In the genomic region with DNA sequence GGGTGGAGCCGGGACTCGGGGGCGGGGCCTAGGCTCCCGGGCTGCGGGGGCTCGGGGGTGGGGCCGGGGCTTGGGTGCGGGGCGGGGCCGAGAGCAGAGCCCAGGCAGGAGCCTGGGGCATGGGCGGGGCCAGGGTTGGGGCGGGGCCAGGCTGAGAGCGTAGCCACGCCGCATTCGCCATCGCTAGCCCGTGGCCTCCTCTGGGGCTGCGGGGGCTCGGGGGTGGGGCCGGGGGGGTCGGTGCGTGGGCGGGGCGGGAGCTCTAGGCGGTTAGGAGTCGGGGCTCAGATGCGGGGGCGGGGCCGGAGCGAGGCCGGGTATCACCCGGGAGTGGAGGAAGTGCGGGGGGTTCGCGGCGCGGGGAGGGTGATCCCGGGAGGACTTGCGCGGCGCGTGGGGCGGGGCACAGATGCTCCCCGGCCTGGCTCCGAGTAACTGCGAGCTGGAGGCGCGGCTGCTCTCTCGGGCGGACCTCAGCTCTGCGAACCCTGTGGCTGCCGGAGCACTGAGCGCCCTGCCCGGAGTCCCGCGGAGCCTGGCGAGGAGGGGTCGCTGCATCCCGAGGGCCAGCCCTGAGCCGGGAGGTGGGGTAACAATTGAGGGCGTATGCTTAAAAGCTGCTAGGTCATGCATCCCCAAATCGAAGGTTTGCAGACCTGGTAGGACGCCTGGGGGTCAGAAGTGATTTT, we compare ENCODE assay signal across 1 cellular context.
TF ChIP-seq lines count a peak whose summit lies in the region.

No MANE protein-coding gene starts in this region.

TF ChIP-seq in HepG2, 621 proteins besides CTCF, POLR2A, EP300 and RAD21 (continued from another document and continues in another):
- TF ChIP-seq PCBP1 (IDR thresholded peaks at IDR 0.05; ENCODE audit: borderline replicate concordance, low read depth, low read length): no peak
- peak; percentile 97 for TF ChIP-seq MAZ (IDR thresholded peaks at IDR 0.05; ENCODE audit: borderline replicate concordance, low read depth, low read length)
- TF ChIP-seq MAZ (CRISPR knock-in tag; IDR thresholded peaks at IDR 0.05; ENCODE audit: low read depth): peak; percentile 82; the same call in 1 of the 2 replicates
- TF ChIP-seq ZNF780A (CRISPR knock-in tag; IDR thresholded peaks at IDR 0.05): no peak
- TF ChIP-seq ZNF670 (CRISPR knock-in tag; IDR thresholded peaks at IDR 0.05; ENCODE audit: borderline replicate concordance): peak; percentile 53; the same call in 1 of the 2 replicates
- TF ChIP-seq, protein P1, sequence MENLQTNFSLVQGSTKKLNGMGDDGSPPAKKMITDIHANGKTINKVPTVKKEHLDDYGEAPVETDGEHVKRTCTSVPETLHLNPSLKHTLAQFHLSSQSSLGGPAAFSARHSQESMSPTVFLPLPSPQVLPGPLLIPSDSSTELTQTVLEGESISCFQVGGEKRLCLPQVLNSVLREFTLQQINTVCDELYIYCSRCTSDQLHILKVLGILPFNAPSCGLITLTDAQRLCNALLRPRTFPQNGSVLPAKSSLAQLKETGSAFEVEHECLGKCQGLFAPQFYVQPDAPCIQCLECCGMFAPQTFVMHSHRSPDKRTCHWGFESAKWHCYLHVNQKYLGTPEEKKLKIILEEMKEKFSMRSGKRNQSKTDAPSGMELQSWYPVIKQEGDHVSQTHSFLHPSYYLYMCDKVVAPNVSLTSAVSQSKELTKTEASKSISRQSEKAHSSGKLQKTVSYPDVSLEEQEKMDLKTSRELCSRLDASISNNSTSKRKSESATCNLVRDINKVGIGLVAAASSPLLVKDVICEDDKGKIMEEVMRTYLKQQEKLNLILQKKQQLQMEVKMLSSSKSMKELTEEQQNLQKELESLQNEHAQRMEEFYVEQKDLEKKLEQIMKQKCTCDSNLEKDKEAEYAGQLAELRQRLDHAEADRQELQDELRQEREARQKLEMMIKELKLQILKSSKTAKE (CRISPR knock-in tag; IDR thresholded peaks at IDR 0.05; ENCODE audit: borderline replicate concordance): no peak
- no peak for TF ChIP-seq RFXANK (CRISPR knock-in tag; IDR thresholded peaks at IDR 0.05)
- 0 out of 2 replicates have a peak, but pooled peaks have one; percentile 52 for TF ChIP-seq ZNF619 (CRISPR knock-in tag; IDR thresholded peaks at IDR 0.05)
- 0 out of 2 replicates have a peak, but pooled peaks have one; percentile 32 for TF ChIP-seq NCOA2 (CRISPR knock-in tag; IDR thresholded peaks at IDR 0.05)
- no peak; the same call in 1 of the 2 replicates for TF ChIP-seq ZZZ3 (CRISPR knock-in tag; IDR thresholded peaks at IDR 0.05; ENCODE audit: borderline replicate concordance)
- TF ChIP-seq, protein P2, sequence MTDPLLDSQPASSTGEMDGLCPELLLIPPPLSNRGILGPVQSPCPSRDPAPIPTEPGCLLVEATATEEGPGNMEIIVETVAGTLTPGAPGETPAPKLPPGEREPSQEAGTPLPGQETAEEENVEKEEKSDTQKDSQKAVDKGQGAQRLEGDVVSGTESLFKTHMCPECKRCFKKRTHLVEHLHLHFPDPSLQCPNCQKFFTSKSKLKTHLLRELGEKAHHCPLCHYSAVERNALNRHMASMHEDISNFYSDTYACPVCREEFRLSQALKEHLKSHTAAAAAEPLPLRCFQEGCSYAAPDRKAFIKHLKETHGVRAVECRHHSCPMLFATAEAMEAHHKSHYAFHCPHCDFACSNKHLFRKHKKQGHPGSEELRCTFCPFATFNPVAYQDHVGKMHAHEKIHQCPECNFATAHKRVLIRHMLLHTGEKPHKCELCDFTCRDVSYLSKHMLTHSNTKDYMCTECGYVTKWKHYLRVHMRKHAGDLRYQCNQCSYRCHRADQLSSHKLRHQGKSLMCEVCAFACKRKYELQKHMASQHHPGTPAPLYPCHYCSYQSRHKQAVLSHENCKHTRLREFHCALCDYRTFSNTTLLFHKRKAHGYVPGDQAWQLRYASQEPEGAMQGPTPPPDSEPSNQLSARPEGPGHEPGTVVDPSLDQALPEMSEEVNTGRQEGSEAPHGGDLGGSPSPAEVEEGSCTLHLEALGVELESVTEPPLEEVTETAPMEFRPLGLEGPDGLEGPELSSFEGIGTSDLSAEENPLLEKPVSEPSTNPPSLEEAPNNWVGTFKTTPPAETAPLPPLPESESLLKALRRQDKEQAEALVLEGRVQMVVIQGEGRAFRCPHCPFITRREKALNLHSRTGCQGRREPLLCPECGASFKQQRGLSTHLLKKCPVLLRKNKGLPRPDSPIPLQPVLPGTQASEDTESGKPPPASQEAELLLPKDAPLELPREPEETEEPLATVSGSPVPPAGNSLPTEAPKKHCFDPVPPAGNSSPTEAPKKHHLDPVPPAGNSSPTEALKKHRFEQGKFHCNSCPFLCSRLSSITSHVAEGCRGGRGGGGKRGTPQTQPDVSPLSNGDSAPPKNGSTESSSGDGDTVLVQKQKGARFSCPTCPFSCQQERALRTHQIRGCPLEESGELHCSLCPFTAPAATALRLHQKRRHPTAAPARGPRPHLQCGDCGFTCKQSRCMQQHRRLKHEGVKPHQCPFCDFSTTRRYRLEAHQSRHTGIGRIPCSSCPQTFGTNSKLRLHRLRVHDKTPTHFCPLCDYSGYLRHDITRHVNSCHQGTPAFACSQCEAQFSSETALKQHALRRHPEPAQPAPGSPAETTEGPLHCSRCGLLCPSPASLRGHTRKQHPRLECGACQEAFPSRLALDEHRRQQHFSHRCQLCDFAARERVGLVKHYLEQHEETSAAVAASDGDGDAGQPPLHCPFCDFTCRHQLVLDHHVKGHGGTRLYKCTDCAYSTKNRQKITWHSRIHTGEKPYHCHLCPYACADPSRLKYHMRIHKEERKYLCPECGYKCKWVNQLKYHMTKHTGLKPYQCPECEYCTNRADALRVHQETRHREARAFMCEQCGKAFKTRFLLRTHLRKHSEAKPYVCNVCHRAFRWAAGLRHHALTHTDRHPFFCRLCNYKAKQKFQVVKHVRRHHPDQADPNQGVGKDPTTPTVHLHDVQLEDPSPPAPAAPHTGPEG (CRISPR knock-in tag; IDR thresholded peaks at IDR 0.05): 0 out of 2 replicates have a peak, but pooled peaks have one; percentile 29
- TF ChIP-seq, protein P3, sequence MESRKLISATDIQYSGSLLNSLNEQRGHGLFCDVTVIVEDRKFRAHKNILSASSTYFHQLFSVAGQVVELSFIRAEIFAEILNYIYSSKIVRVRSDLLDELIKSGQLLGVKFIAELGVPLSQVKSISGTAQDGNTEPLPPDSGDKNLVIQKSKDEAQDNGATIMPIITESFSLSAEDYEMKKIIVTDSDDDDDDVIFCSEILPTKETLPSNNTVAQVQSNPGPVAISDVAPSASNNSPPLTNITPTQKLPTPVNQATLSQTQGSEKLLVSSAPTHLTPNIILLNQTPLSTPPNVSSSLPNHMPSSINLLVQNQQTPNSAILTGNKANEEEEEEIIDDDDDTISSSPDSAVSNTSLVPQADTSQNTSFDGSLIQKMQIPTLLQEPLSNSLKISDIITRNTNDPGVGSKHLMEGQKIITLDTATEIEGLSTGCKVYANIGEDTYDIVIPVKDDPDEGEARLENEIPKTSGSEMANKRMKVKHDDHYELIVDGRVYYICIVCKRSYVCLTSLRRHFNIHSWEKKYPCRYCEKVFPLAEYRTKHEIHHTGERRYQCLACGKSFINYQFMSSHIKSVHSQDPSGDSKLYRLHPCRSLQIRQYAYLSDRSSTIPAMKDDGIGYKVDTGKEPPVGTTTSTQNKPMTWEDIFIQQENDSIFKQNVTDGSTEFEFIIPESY (CRISPR knock-in tag; IDR thresholded peaks at IDR 0.05): no peak
- TF ChIP-seq, protein P4, sequence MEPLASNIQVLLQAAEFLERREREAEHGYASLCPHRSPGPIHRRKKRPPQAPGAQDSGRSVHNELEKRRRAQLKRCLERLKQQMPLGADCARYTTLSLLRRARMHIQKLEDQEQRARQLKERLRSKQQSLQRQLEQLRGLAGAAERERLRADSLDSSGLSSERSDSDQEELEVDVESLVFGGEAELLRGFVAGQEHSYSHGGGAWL (CRISPR knock-in tag; IDR thresholded peaks at IDR 0.05): peak; percentile 87
- no peak for TF ChIP-seq KLF11 (CRISPR knock-in tag; IDR thresholded peaks at IDR 0.05)
- TF ChIP-seq, protein P5, sequence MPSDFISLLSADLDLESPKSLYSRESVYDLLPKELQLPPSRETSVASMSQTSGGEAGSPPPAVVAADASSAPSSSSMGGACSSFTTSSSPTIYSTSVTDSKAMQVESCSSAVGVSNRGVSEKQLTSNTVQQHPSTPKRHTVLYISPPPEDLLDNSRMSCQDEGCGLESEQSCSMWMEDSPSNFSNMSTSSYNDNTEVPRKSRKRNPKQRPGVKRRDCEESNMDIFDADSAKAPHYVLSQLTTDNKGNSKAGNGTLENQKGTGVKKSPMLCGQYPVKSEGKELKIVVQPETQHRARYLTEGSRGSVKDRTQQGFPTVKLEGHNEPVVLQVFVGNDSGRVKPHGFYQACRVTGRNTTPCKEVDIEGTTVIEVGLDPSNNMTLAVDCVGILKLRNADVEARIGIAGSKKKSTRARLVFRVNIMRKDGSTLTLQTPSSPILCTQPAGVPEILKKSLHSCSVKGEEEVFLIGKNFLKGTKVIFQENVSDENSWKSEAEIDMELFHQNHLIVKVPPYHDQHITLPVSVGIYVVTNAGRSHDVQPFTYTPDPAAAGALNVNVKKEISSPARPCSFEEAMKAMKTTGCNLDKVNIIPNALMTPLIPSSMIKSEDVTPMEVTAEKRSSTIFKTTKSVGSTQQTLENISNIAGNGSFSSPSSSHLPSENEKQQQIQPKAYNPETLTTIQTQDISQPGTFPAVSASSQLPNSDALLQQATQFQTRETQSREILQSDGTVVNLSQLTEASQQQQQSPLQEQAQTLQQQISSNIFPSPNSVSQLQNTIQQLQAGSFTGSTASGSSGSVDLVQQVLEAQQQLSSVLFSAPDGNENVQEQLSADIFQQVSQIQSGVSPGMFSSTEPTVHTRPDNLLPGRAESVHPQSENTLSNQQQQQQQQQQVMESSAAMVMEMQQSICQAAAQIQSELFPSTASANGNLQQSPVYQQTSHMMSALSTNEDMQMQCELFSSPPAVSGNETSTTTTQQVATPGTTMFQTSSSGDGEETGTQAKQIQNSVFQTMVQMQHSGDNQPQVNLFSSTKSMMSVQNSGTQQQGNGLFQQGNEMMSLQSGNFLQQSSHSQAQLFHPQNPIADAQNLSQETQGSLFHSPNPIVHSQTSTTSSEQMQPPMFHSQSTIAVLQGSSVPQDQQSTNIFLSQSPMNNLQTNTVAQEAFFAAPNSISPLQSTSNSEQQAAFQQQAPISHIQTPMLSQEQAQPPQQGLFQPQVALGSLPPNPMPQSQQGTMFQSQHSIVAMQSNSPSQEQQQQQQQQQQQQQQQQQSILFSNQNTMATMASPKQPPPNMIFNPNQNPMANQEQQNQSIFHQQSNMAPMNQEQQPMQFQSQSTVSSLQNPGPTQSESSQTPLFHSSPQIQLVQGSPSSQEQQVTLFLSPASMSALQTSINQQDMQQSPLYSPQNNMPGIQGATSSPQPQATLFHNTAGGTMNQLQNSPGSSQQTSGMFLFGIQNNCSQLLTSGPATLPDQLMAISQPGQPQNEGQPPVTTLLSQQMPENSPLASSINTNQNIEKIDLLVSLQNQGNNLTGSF (CRISPR knock-in tag; IDR thresholded peaks at IDR 0.05): no peak
- TF ChIP-seq SPEN (CRISPR knock-in tag; IDR thresholded peaks at IDR 0.05; ENCODE audit: low read depth): peak; percentile 76
- TF ChIP-seq SIN3A (IDR thresholded peaks at IDR 0.05; ENCODE audit: borderline replicate concordance, low read depth, low read length): peak; percentile 65; the same call in 1 of the 2 replicates
- TF ChIP-seq STAT5B (CRISPR knock-in tag; IDR thresholded peaks at IDR 0.05): no peak
- TF ChIP-seq SALL1 (CRISPR knock-in tag; IDR thresholded peaks at IDR 0.05): peak; percentile 89
- TF ChIP-seq, protein P6, sequence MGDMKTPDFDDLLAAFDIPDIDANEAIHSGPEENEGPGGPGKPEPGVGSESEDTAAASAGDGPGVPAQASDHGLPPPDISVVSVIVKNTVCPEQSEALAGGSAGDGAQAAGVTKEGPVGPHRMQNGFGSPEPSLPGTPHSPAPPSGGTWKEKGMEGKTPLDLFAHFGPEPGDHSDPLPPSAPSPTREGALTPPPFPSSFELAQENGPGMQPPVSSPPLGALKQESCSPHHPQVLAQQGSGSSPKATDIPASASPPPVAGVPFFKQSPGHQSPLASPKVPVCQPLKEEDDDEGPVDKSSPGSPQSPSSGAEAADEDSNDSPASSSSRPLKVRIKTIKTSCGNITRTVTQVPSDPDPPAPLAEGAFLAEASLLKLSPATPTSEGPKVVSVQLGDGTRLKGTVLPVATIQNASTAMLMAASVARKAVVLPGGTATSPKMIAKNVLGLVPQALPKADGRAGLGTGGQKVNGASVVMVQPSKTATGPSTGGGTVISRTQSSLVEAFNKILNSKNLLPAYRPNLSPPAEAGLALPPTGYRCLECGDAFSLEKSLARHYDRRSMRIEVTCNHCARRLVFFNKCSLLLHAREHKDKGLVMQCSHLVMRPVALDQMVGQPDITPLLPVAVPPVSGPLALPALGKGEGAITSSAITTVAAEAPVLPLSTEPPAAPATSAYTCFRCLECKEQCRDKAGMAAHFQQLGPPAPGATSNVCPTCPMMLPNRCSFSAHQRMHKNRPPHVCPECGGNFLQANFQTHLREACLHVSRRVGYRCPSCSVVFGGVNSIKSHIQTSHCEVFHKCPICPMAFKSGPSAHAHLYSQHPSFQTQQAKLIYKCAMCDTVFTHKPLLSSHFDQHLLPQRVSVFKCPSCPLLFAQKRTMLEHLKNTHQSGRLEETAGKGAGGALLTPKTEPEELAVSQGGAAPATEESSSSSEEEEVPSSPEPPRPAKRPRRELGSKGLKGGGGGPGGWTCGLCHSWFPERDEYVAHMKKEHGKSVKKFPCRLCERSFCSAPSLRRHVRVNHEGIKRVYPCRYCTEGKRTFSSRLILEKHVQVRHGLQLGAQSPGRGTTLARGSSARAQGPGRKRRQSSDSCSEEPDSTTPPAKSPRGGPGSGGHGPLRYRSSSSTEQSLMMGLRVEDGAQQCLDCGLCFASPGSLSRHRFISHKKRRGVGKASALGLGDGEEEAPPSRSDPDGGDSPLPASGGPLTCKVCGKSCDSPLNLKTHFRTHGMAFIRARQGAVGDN (CRISPR knock-in tag; IDR thresholded peaks at IDR 0.05): peak; percentile 66
- no peak for TF ChIP-seq YEATS2 (CRISPR knock-in tag; IDR thresholded peaks at IDR 0.05; ENCODE audit: borderline replicate concordance)
- TF ChIP-seq MXD4 (CRISPR knock-in tag; IDR thresholded peaks at IDR 0.05): 0 out of 2 replicates have a peak, but pooled peaks have one; percentile 39
- peak; percentile 76; the same call in 1 of the 2 replicates for TF ChIP-seq ZBTB7B (CRISPR knock-in tag; IDR thresholded peaks at IDR 0.05)
- TF ChIP-seq ZNF652 (CRISPR knock-in tag; IDR thresholded peaks at IDR 0.05; ENCODE audit: borderline replicate concordance, low read depth): peak; percentile 41; the same call in 1 of the 2 replicates
- TF ChIP-seq FOXK2 (IDR thresholded peaks at IDR 0.05): no peak
- no peak; the same call in 1 of the 2 replicates for TF ChIP-seq NCOA1 (CRISPR knock-in tag; IDR thresholded peaks at IDR 0.05)
- TF ChIP-seq IRF2 (CRISPR knock-in tag; IDR thresholded peaks at IDR 0.05): peak; percentile 74
- TF ChIP-seq, protein P7, sequence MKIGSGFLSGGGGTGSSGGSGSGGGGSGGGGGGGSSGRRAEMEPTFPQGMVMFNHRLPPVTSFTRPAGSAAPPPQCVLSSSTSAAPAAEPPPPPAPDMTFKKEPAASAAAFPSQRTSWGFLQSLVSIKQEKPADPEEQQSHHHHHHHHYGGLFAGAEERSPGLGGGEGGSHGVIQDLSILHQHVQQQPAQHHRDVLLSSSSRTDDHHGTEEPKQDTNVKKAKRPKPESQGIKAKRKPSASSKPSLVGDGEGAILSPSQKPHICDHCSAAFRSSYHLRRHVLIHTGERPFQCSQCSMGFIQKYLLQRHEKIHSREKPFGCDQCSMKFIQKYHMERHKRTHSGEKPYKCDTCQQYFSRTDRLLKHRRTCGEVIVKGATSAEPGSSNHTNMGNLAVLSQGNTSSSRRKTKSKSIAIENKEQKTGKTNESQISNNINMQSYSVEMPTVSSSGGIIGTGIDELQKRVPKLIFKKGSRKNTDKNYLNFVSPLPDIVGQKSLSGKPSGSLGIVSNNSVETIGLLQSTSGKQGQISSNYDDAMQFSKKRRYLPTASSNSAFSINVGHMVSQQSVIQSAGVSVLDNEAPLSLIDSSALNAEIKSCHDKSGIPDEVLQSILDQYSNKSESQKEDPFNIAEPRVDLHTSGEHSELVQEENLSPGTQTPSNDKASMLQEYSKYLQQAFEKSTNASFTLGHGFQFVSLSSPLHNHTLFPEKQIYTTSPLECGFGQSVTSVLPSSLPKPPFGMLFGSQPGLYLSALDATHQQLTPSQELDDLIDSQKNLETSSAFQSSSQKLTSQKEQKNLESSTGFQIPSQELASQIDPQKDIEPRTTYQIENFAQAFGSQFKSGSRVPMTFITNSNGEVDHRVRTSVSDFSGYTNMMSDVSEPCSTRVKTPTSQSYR (CRISPR knock-in tag; IDR thresholded peaks at IDR 0.05; ENCODE audit: borderline replicate concordance): peak; percentile 58; the same call in 1 of the 2 replicates
